Comparison of ENCODE assay signal across 1 cellular context in genomic region chr20:49276201-49276894, GRCh38.
A peak's percentile ranks its signal among the peaks of the same experiment; 100 is the strongest.
TF ChIP-seq lines count a peak whose summit lies in the region.

No MANE protein-coding gene starts in this region.

TF ChIP-seq in K562, 482 proteins besides CTCF, POLR2A, EP300 and RAD21 (continued from another document and continues in another):
- no peak for TF ChIP-seq ZNF407 (IDR thresholded peaks at IDR 0.05; ENCODE audit: low read depth)
- TF ChIP-seq SAP30 (IDR thresholded peaks at IDR 0.05; ENCODE audit: borderline replicate concordance, insufficient read depth, low read depth, low read length, poor library complexity, severe bottlenecking) = no peak
- TF ChIP-seq TBL1XR1 (IDR thresholded peaks at IDR 0.05; ENCODE audit: low read length in 2 of 2) = no peak
- no peak for TF ChIP-seq CC2D1A (IDR thresholded peaks at IDR 0.05)
- TF ChIP-seq RAD51 (IDR thresholded peaks at IDR 0.05; ENCODE audit: borderline replicate concordance, low read depth) = no peak
- peak; percentile 22; the same call in 1 of the 2 replicates for TF ChIP-seq ARID4B (CRISPR knock-in tag; IDR thresholded peaks at IDR 0.05)
- no peak for TF ChIP-seq FOXK2 (conservative IDR thresholded peaks at IDR 0.05 in 1 of 2, IDR thresholded peaks at IDR 0.05 in 1 of 2; ENCODE audit: low read depth in 2 of 2)
- TF ChIP-seq ZNF830 (CRISPR knock-in tag; IDR thresholded peaks at IDR 0.05) = no peak
- no peak for TF ChIP-seq DDX20 (tag; IDR thresholded peaks at IDR 0.05; ENCODE audit: low read depth)
- TF ChIP-seq POU5F1 (IDR thresholded peaks at IDR 0.05; ENCODE audit: borderline replicate concordance, low read depth, low read length, partially characterized antibody) = no peak
- no peak for TF ChIP-seq POLR2AphosphoS5 (IDR thresholded peaks at IDR 0.05; ENCODE audit: control insufficient read depth, insufficient read depth, low read depth, low read length)
- TF ChIP-seq PHB (CRISPR knock-in tag; IDR thresholded peaks at IDR 0.05) = no peak
- no peak for TF ChIP-seq PTBP1 (IDR thresholded peaks at IDR 0.05; ENCODE audit: low read depth, low read length)
- TF ChIP-seq CEBPZ (IDR thresholded peaks at IDR 0.05; ENCODE audit: borderline replicate concordance, low read depth, low read length) = no peak
- TF ChIP-seq ZNF699 (CRISPR knock-in tag; IDR thresholded peaks at IDR 0.05; ENCODE audit: insufficient replicate concordance) = no peak
- TF ChIP-seq CTBP1 (IDR thresholded peaks at IDR 0.05; ENCODE audit: borderline replicate concordance) = no peak
- peak; percentile 24 to 54; a peak in 3 of 4 replicates for TF ChIP-seq MNT (conservative IDR thresholded peaks at IDR 0.05)
- TF ChIP-seq, protein P1, sequence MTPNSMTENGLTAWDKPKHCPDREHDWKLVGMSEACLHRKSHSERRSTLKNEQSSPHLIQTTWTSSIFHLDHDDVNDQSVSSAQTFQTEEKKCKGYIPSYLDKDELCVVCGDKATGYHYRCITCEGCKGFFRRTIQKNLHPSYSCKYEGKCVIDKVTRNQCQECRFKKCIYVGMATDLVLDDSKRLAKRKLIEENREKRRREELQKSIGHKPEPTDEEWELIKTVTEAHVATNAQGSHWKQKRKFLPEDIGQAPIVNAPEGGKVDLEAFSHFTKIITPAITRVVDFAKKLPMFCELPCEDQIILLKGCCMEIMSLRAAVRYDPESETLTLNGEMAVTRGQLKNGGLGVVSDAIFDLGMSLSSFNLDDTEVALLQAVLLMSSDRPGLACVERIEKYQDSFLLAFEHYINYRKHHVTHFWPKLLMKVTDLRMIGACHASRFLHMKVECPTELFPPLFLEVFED (CRISPR knock-in tag; conservative IDR thresholded peaks at IDR 0.05) = no peak
- TF ChIP-seq TRIM28 (IDR thresholded peaks at IDR 0.05) = peak; percentile 97
- no peak for TF ChIP-seq CBFA2T2 (conservative IDR thresholded peaks at IDR 0.05)
- no peak for TF ChIP-seq ZEB2 (IDR thresholded peaks at IDR 0.05)
- TF ChIP-seq ZNF232 (CRISPR knock-in tag; IDR thresholded peaks at IDR 0.05) = no peak
- no peak for TF ChIP-seq NCOA2 (IDR thresholded peaks at IDR 0.05; ENCODE audit: partially characterized antibody in 2 of 2)
- TF ChIP-seq ZNF165 (CRISPR knock-in tag; IDR thresholded peaks at IDR 0.05; ENCODE audit: borderline replicate concordance) = no peak
- TF ChIP-seq RBM22 (IDR thresholded peaks at IDR 0.05; ENCODE audit: low read depth, low read length, poor library complexity, severe bottlenecking) = no peak
- TF ChIP-seq SPI1 (IDR thresholded peaks at IDR 0.05; ENCODE audit: borderline replicate concordance, low read depth, low read length) = peak; percentile 63
- TF ChIP-seq, protein P2, sequence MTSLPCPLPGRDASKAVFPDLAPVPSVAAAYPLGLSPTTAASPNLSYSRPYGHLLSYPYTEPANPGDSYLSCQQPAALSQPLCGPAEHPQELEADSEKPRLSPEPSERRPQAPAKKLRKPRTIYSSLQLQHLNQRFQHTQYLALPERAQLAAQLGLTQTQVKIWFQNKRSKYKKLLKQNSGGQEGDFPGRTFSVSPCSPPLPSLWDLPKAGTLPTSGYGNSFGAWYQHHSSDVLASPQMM (CRISPR knock-in tag; IDR thresholded peaks at IDR 0.05) = no peak
- no peak for TF ChIP-seq HDAC2 (IDR thresholded peaks at IDR 0.05)
- TF ChIP-seq ZHX1 (conservative IDR thresholded peaks at IDR 0.05; ENCODE audit: low read length) = no peak
- TF ChIP-seq KLF13 (tag; IDR thresholded peaks at IDR 0.05; ENCODE audit: borderline replicate concordance, low read depth) = no peak
- TF ChIP-seq KLF1 (tag; IDR thresholded peaks at IDR 0.05) = no peak
- TF ChIP-seq CBX3 (IDR thresholded peaks at IDR 0.05; ENCODE audit: borderline replicate concordance in 1 of 2, low read length in 2 of 2) = peak in 1 of 2 experiments; percentile 97; a peak in 2 of 3 replicates
- no peak for TF ChIP-seq EP400 (IDR thresholded peaks at IDR 0.05)
- TF ChIP-seq ZNF253 (CRISPR knock-in tag; conservative IDR thresholded peaks at IDR 0.05) = no peak
